In genomic region chr15:62989366-62990055, GRCh38 we compare ENCODE assay signal across 21 cellular contexts. TPM values are rescaled to one million over a fixed set of nuclear protein-coding genes. Genes with fewer than 3 reads are reported as not detected.
A peak's percentile ranks its signal among the peaks of the same experiment; 100 is the strongest.
DNase-seq lines count a peak whose midpoint lies in the region; ATAC-seq, FAIRE-seq and TF ChIP-seq lines count a peak whose summit lies in the region.
"Had no signal": no experiment of that assay in that cellular context is flagged by ENCODE, and none has a peak within 500 bp of the region (broad histone marks: within the 10 kb centered on the region; RNA-seq: fewer than 3 reads in every experiment).

No MANE protein-coding gene starts in this region.

- no peak overlapping the region for H3K9ac ChIP-seq in adipocyte (ENCODE audit: low read length)

- no peaks in the 10 kb centered on the region for H3K36me3 ChIP-seq in adipocyte (ENCODE audit: control insufficient read depth, insufficient read depth, low read length, severe bottlenecking)
- H3K36me3 ChIP-seq: cardiac muscle cell, HAP-1, stomach had no signal

- POLR2A ChIA-PET in activated CD8-positive, alpha-beta T cell treated with anti-CD3 and anti-CD28 coated beads, Interleukin-2, amount 10 ng/mL, durations not matched to agents 7 days and 5 days (lab: Charles Lee), result no interaction called here

- no peaks in the 10 kb centered on the region for H3K9me3 ChIP-seq in adipocyte (ENCODE audit: control insufficient read depth, low read length)
- H3K9me3 ChIP-seq: HAP-1, psoas muscle, stomach had no signal

- H3K9me3 Mint-ChIP-seq in activated CD8-positive, alpha-beta T cell treated with anti-CD3 and anti-CD28 coated beads, Interleukin-2, amount 10 ng/mL, durations not matched to agents 7 days and 5 days (ENCODE audit: insufficient read depth), result no peaks in the 10 kb centered on the region
- H3K9me3 Mint-ChIP-seq: activated naive CD4-positive, alpha-beta T cell treated with anti-CD3 and anti-CD28 coated beads, Interleukin-2, amount 10 ng/mL, durations not matched to agents 7 days and 5 days; effector memory CD8-positive, alpha-beta T cell had no signal

- CTCF ChIA-PET in activated CD8-positive, alpha-beta T cell treated with anti-CD3 and anti-CD28 coated beads, Interleukin-2, amount 10 ng/mL, durations not matched to agents 7 days and 5 days (lab: Charles Lee), result no interaction called here

- H3K4me1 Mint-ChIP-seq in activated CD8-positive, alpha-beta T cell treated with anti-CD3 and anti-CD28 coated beads, Interleukin-2, amount 10 ng/mL, durations not matched to agents 7 days and 5 days (ENCODE audit: low read depth), result no peaks in the 10 kb centered on the region
- H3K4me1 Mint-ChIP-seq: activated naive CD4-positive, alpha-beta T cell treated with anti-CD3 and anti-CD28 coated beads, Interleukin-2, amount 10 ng/mL, durations not matched to agents 7 days and 5 days; naive thymus-derived CD8-positive, alpha-beta T cell had no signal

- H3K36me3 Mint-ChIP-seq in activated CD8-positive, alpha-beta T cell treated with anti-CD3 and anti-CD28 coated beads, Interleukin-2, amount 10 ng/mL, durations not matched to agents 7 days and 5 days (ENCODE audit: low read depth), result no peaks in the 10 kb centered on the region
- H3K36me3 Mint-ChIP-seq: activated naive CD4-positive, alpha-beta T cell treated with anti-CD3 and anti-CD28 coated beads, Interleukin-2, amount 10 ng/mL, durations not matched to agents 7 days and 5 days; naive thymus-derived CD8-positive, alpha-beta T cell had no signal

- TF ChIP-seq POLR2A in GM12891 (IDR thresholded peaks at IDR 0.05; ENCODE audit: low read depth, low read length), result no peak

- TF ChIP-seq CTCF in fibroblast of the aortic adventitia (IDR thresholded peaks at IDR 0.05; ENCODE audit: insufficient read depth, low read length), result no peak

- H3K4me3 Mint-ChIP-seq in activated CD8-positive, alpha-beta T cell treated with anti-CD3 and anti-CD28 coated beads, Interleukin-2, amount 10 ng/mL, durations not matched to agents 7 days and 5 days, result no peak overlapping the region
- H3K4me3 Mint-ChIP-seq: activated naive CD4-positive, alpha-beta T cell treated with anti-CD3 and anti-CD28 coated beads, Interleukin-2, amount 10 ng/mL, durations not matched to agents 7 days and 5 days; effector memory CD8-positive, alpha-beta T cell; naive thymus-derived CD8-positive, alpha-beta T cell had no signal

- intact Hi-C loops in sciatic nerve (cut with DNase I), result no loop called here

- FAIRE-seq in GM12891 (lab: Jason Lieb, UNC), result no peak

- H3K27me3 Mint-ChIP-seq in activated CD8-positive, alpha-beta T cell treated with anti-CD3 and anti-CD28 coated beads, Interleukin-2, amount 10 ng/mL, durations not matched to agents 7 days and 5 days (ENCODE audit: low read depth), result peaks cover 19% of the 10 kb centered on the region

- no peaks in the 10 kb centered on the region for H3K27me3 ChIP-seq in adipocyte (replicated peaks; ENCODE audit: control insufficient read depth, insufficient read depth, low read length)
- H3K27me3 ChIP-seq: cardiac muscle cell, stomach had no signal

- no peak overlapping the region for H3K4me3 ChIP-seq in adipocyte (ENCODE audit: low read length)
- no peak overlapping the region for H3K4me3 ChIP-seq in fibroblast of the aortic adventitia (ENCODE audit: low read depth, low read length)
- H3K4me3 ChIP-seq: cardiac muscle cell, HAP-1, lung, psoas muscle, stomach had no signal

- ATAC-seq in sciatic nerve, result peak; percentile 77
- no peak for ATAC-seq in HG03045 (IDR thresholded peaks at IDR 0.05; ENCODE audit: unreplicated experiment)
- no peak for ATAC-seq in activated CD8-positive, alpha-beta T cell treated with anti-CD3 and anti-CD28 coated beads, Interleukin-2, amount 10 ng/mL, durations not matched to agents 7 days and 5 days
- no peak for ATAC-seq in GM18502 (IDR thresholded peaks at IDR 0.05; ENCODE audit: poor library complexity, unreplicated experiment)
- ATAC-seq: effector memory CD8-positive, alpha-beta T cell; naive thymus-derived CD8-positive, alpha-beta T cell; psoas muscle had no signal

- no peaks in the 10 kb centered on the region for H3K4me1 ChIP-seq in adipocyte (ENCODE audit: control insufficient read depth, insufficient read depth, low read length)
- H3K4me1 ChIP-seq: psoas muscle had no signal

- H3K27ac Mint-ChIP-seq in activated CD8-positive, alpha-beta T cell treated with anti-CD3 and anti-CD28 coated beads, Interleukin-2, amount 10 ng/mL, durations not matched to agents 7 days and 5 days, result no peak overlapping the region
- H3K27ac Mint-ChIP-seq: activated naive CD4-positive, alpha-beta T cell treated with anti-CD3 and anti-CD28 coated beads, Interleukin-2, amount 10 ng/mL, durations not matched to agents 7 days and 5 days; effector memory CD8-positive, alpha-beta T cell had no signal

- DNase-seq in ELR (ENCODE audit: low read depth) (peak; percentile 7), adipocyte (ENCODE audit: low read depth) (peak; percentile 43), fibroblast of the aortic adventitia (ENCODE audit: low read depth) (peak; percentile 58), sciatic nerve (ENCODE audit: low spot score) (no peak), GM12891 (ENCODE audit: insufficient read length, low spot score) (no peak)
- no peak for DNase-seq in activated CD8-positive, alpha-beta T cell treated with anti-CD3 and anti-CD28 coated beads, Interleukin-2, amount 10 ng/mL, durations not matched to agents 7 days and 5 days
- DNase-seq: activated naive CD4-positive, alpha-beta T cell treated with anti-CD3 and anti-CD28 coated beads, Interleukin-2, amount 10 ng/mL, durations not matched to agents 7 days and 5 days; activated T-cell treated with anti-CD3 and anti-CD28 coated beads, Interleukin-2, amount 50 U/mL, for 1 hour; effector memory CD8-positive, alpha-beta T cell; GF-D8; MV-4-11; naive thymus-derived CD8-positive, alpha-beta T cell; NCI-H2107; NCI-H526; psoas muscle; stomach had no signal

TF ChIP-seq in GM12891, 5 proteins besides CTCF, POLR2A, EP300 and RAD21:
- TF ChIP-seq TAF1 (IDR thresholded peaks at IDR 0.05; ENCODE audit: low read depth, low read length) (no peak), SPI1 (IDR thresholded peaks at IDR 0.05; ENCODE audit: low read depth, low read length) (no peak), POU2F2 (IDR thresholded peaks at IDR 0.05; ENCODE audit: low read depth, low read length) (no peak), PAX5 (IDR thresholded peaks at IDR 0.05; ENCODE audit: insufficient read depth, low read length, severe bottlenecking) (no peak), POLR2AphosphoS5 (IDR thresholded peaks at IDR 0.05; ENCODE audit: low read depth, low read length) (no peak)
TF ChIP-seq in GM12891: peak in this region for 0.

RNA-seq across cellular contexts. Expression of gene TPM1, which starts 53.0 kb away (rescaled TPM):
- total RNA-seq in fibroblast of the aortic adventitia (ENCODE audit: low replicate concordance), result 261 and 746 TPM in 2 replicates
- 396 TPM for total RNA-seq in sciatic nerve
- polyA plus RNA-seq in GM12891 (2012; ENCODE audit: low read depth, missing spikeins), result 0.68 TPM
- 1 to 10 TPM; 7.4 to 7.8 TPM for total RNA-seq in activated CD8-positive, alpha-beta T cell treated with anti-CD3 and anti-CD28 coated beads, Interleukin-2, amount 10 ng/mL, durations not matched to agents 7 days and 5 days

Comparison
In these comparisons a context has a peak if more than half of its experiments do, and no peak if none do; other contexts are left out.
1. DNase-seq: peak in ELR (single experiment), adipocyte (single experiment) and fibroblast of the aortic adventitia (single experiment); none in sciatic nerve (single experiment), GM12891 (single experiment) and activated CD8-positive, alpha-beta T cell treated with anti-CD3 and anti-CD28 coated beads, Interleukin-2, amount 10 ng/mL, durations not matched to agents 7 days and 5 days (single experiment).
2. RNA of gene TPM1, which starts 53.0 kb away (total RNA-seq): 396 TPM in sciatic nerve (single experiment) and 261 to 746 TPM in fibroblast of the aortic adventitia; 7.4 to 7.8 TPM in activated CD8-positive, alpha-beta T cell treated with anti-CD3 and anti-CD28 coated beads, Interleukin-2, amount 10 ng/mL, durations not matched to agents 7 days and 5 days; every median in the first group is over 10 times any median in the second.